Comparison of ENCODE assay signal across 25 cellular contexts in the genomic region with DNA sequence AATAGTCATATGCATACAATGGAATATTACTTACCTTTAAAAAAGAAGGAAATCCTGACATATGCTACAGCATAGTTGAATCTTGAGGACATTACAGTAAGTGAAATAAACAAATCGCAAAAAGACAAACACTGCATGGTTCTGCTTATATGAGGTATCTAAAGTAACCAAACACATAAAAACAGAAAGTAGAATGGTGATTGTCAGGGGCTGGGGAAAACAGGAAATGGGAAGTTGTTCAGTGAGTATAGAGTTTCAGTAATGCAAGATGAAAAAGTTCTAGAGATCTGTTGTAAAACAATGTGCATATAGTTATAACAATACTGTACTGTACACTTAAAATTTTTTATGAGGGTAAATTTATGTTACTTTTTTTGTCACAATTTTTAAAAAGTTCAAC.
DNase-seq lines count a peak whose midpoint lies in the region; ATAC-seq, FAIRE-seq and TF ChIP-seq lines count a peak whose summit lies in the region.
"Had no signal": no experiment of that assay in that cellular context is flagged by ENCODE, and none has a peak within 500 bp of the region (broad histone marks: within the 10 kb centered on the region; RNA-seq: fewer than 3 reads in every experiment).

No MANE protein-coding gene starts in this region.

- SMC1A ChIA-PET in GM12878 (lab: Charles Lee; ENCODE audit: uncharacterized antibody, unreplicated experiment), result no interaction called here

- H4K20me1 ChIP-seq in GM12878 (ENCODE audit: control insufficient read depth, insufficient read depth), result no peaks in the 10 kb centered on the region

- CTCF ChIA-PET in activated CD8-positive, alpha-beta T cell treated with anti-CD3 and anti-CD28 coated beads, Interleukin-2, amount 10 ng/mL, durations not matched to agents 7 days and 5 days (lab: Charles Lee), result no interaction called here
- CTCF ChIA-PET in activated CD8-positive, alpha-beta T cell treated with anti-CD3 and anti-CD28 coated beads for 36 hours (lab: Charles Lee), result no interaction called here
- CTCF ChIA-PET in GM12878 (lab: Yijun Ruan, JAX), result no interaction called here

- no peak overlapping the region for H3K4me3 ChIP-seq in GM12878
- H3K4me3 ChIP-seq: HAP-1, heart right ventricle, mucosa of descending colon had no signal

- peaks cover 3% of the 10 kb centered on the region for H3K27me3 Mint-ChIP-seq in activated CD8-positive, alpha-beta T cell treated with anti-CD3 and anti-CD28 coated beads, Interleukin-2, amount 10 ng/mL, durations not matched to agents 7 days and 5 days (ENCODE audit: low read depth)
- H3K27me3 Mint-ChIP-seq in activated CD8-positive, alpha-beta T cell treated with anti-CD3 and anti-CD28 coated beads for 36 hours, result no peaks in the 10 kb centered on the region
- H3K27me3 Mint-ChIP-seq in chondrocyte (ENCODE audit: low read depth), result no peaks in the 10 kb centered on the region
- H3K27me3 Mint-ChIP-seq: stimulated activated memory B cell treated with anti-CD40 and anti-IgM and Interleukin-4, amounts not matched to agents 10 μg/mL and 1 μg/mL and 100 μg/mL, for 72 hours had no signal

- H3K79me2 ChIP-seq in GM12878 (ENCODE audit: control insufficient read depth, insufficient read depth, low read length), result no peaks in the 10 kb centered on the region

- H2AFZ ChIP-seq in GM12878 (ENCODE audit: control insufficient read depth, low read depth, low read length), result no peak overlapping the region

- TF ChIP-seq EP300 in GM12878 (IDR thresholded peaks at IDR 0.05; ENCODE audit: borderline replicate concordance in 1 of 2, control insufficient read depth in 1 of 2, low read depth in 2 of 2, low read length in 2 of 2), result no peak

- no peak for ATAC-seq in activated CD8-positive, alpha-beta T cell treated with anti-CD3 and anti-CD28 coated beads, Interleukin-2, amount 10 ng/mL, durations not matched to agents 7 days and 5 days
- no peak for ATAC-seq in activated CD8-positive, alpha-beta T cell treated with anti-CD3 and anti-CD28 coated beads for 36 hours
- ATAC-seq in GM21447 (IDR thresholded peaks at IDR 0.05; ENCODE audit: unreplicated experiment) (peak; percentile 69), HG03103 (IDR thresholded peaks at IDR 0.05; ENCODE audit: low read depth, unreplicated experiment) (peak; percentile 65), GM12878 (peak; percentile 40; the same call in 2 of the 3 replicates)
- ATAC-seq: heart right ventricle; left lobe of liver; mucosa of descending colon; Panc1; stimulated activated memory B cell treated with anti-CD40 and anti-IgM and Interleukin-4, amounts not matched to agents 10 μg/mL and 1 μg/mL and 100 μg/mL, for 72 hours; WTC11 had no signal

- RAD21 ChIA-PET in GM12878 (lab: Charles Lee; ENCODE audit: unreplicated experiment), result no interaction called here

- no peak overlapping the region for H3K9ac ChIP-seq in GM12878 (ENCODE audit: control insufficient read depth, insufficient read depth, low read length)

- peak overlapping the region; percentile 16 for H3K27ac Mint-ChIP-seq in activated CD8-positive, alpha-beta T cell treated with anti-CD3 and anti-CD28 coated beads, Interleukin-2, amount 10 ng/mL, durations not matched to agents 7 days and 5 days
- H3K27ac Mint-ChIP-seq in activated CD8-positive, alpha-beta T cell treated with anti-CD3 and anti-CD28 coated beads for 36 hours, result no peak overlapping the region
- no peak overlapping the region for H3K27ac Mint-ChIP-seq in chondrocyte (ENCODE audit: unreplicated experiment)
- H3K27ac Mint-ChIP-seq: stimulated activated memory B cell treated with anti-CD40 and anti-IgM and Interleukin-4, amounts not matched to agents 10 μg/mL and 1 μg/mL and 100 μg/mL, for 72 hours; T-helper 2 cell treated with Interferon-gamma antibody and Interleukin-4, amounts not matched to agents 5 μg/mL and 100 μg/mL, for 36 hours; WTC11 had no signal

- no TSS peak for BruUV-seq in GM12878 (replicated peaks; lab: Mats Ljungman, UMichigan)

- H3K36me3 Mint-ChIP-seq in activated CD8-positive, alpha-beta T cell treated with anti-CD3 and anti-CD28 coated beads, Interleukin-2, amount 10 ng/mL, durations not matched to agents 7 days and 5 days (ENCODE audit: low read depth), result peaks cover 26% of the 10 kb centered on the region
- peaks cover 2% of the 10 kb centered on the region for H3K36me3 Mint-ChIP-seq in activated CD8-positive, alpha-beta T cell treated with anti-CD3 and anti-CD28 coated beads for 36 hours (ENCODE audit: low read depth)
- peaks cover 3% of the 10 kb centered on the region for H3K36me3 Mint-ChIP-seq in chondrocyte (ENCODE audit: low read depth)
- H3K36me3 Mint-ChIP-seq: stimulated activated memory B cell treated with anti-CD40 and anti-IgM and Interleukin-4, amounts not matched to agents 10 μg/mL and 1 μg/mL and 100 μg/mL, for 72 hours; WTC11 had no signal

- peaks cover 18% of the 10 kb centered on the region for H3K9me3 Mint-ChIP-seq in activated CD8-positive, alpha-beta T cell treated with anti-CD3 and anti-CD28 coated beads, Interleukin-2, amount 10 ng/mL, durations not matched to agents 7 days and 5 days (ENCODE audit: insufficient read depth)
- peaks cover 4% of the 10 kb centered on the region for H3K9me3 Mint-ChIP-seq in activated CD8-positive, alpha-beta T cell treated with anti-CD3 and anti-CD28 coated beads for 36 hours
- peaks cover 13% of the 10 kb centered on the region for H3K9me3 Mint-ChIP-seq in chondrocyte (ENCODE audit: low read depth)

- peaks cover 49% of the 10 kb centered on the region for H3K4me1 Mint-ChIP-seq in activated CD8-positive, alpha-beta T cell treated with anti-CD3 and anti-CD28 coated beads, Interleukin-2, amount 10 ng/mL, durations not matched to agents 7 days and 5 days (ENCODE audit: low read depth)
- H3K4me1 Mint-ChIP-seq in activated CD8-positive, alpha-beta T cell treated with anti-CD3 and anti-CD28 coated beads for 36 hours (ENCODE audit: low read depth), result peaks cover 13% of the 10 kb centered on the region
- H3K4me1 Mint-ChIP-seq in chondrocyte (ENCODE audit: low read depth), result peaks cover 25% of the 10 kb centered on the region
- H3K4me1 Mint-ChIP-seq: stimulated activated memory B cell treated with anti-CD40 and anti-IgM and Interleukin-4, amounts not matched to agents 10 μg/mL and 1 μg/mL and 100 μg/mL, for 72 hours had no signal

- FAIRE-seq in GM12878 (lab: Jason Lieb, UNC), result no peak
- FAIRE-seq: A204.1, endothelial cell of umbilical vein had no signal

- no peaks in the 10 kb centered on the region for H3K9me3 ChIP-seq in GM12878 (replicated peaks; ENCODE audit: control insufficient read depth, insufficient read depth, low read length)
- H3K9me3 ChIP-seq: HAP-1 had no signal

- no peaks in the 10 kb centered on the region for H3K27me3 ChIP-seq in GM12878 (replicated peaks in 1 of 2; ENCODE audit: control insufficient read depth in 2 of 2, insufficient read depth in 2 of 2, low read length in 1 of 2)
- H3K27me3 ChIP-seq: heart right ventricle had no signal

- in situ Hi-C loops in GM12878 (cut with MboI), result no loop called here

- no peak overlapping the region for H3K4me2 ChIP-seq in GM12878 (ENCODE audit: control insufficient read depth, insufficient read depth)

- no peaks in the 10 kb centered on the region for H3K4me1 ChIP-seq in GM12878 (ENCODE audit: control insufficient read depth, insufficient read depth, low read length)

- 56% methylated on average over 1 of the region's 1 CpG for WGBS in GM12878 (ENCODE audit: insufficient coverage, insufficient replicate concordance, low lambda C conversion rate, missing lambda C conversion rate)

- no peaks in the 10 kb centered on the region for H3K36me3 ChIP-seq in GM12878 (ENCODE audit: control insufficient read depth in 2 of 2, insufficient read depth in 2 of 2, low read length in 1 of 2)
- H3K36me3 ChIP-seq: HAP-1, heart right ventricle had no signal

- no peak overlapping the region for H3K4me3 Mint-ChIP-seq in activated CD8-positive, alpha-beta T cell treated with anti-CD3 and anti-CD28 coated beads, Interleukin-2, amount 10 ng/mL, durations not matched to agents 7 days and 5 days
- no peak overlapping the region for H3K4me3 Mint-ChIP-seq in activated CD8-positive, alpha-beta T cell treated with anti-CD3 and anti-CD28 coated beads for 36 hours
- no peak overlapping the region for H3K4me3 Mint-ChIP-seq in chondrocyte (ENCODE audit: unreplicated experiment)
- H3K4me3 Mint-ChIP-seq: stimulated activated memory B cell treated with anti-CD40 and anti-IgM and Interleukin-4, amounts not matched to agents 10 μg/mL and 1 μg/mL and 100 μg/mL, for 72 hours; T-helper 2 cell treated with Interferon-gamma antibody and Interleukin-4, amounts not matched to agents 5 μg/mL and 100 μg/mL, for 36 hours; WTC11 had no signal

- no peak for DNase-seq in activated CD8-positive, alpha-beta T cell treated with anti-CD3 and anti-CD28 coated beads, Interleukin-2, amount 10 ng/mL, durations not matched to agents 7 days and 5 days
- DNase-seq in activated CD8-positive, alpha-beta T cell treated with anti-CD3 and anti-CD28 coated beads for 36 hours, result no peak
- no peak for DNase-seq in GM12878 (ENCODE audit: low read depth, low spot score)
- no peak for DNase-seq in GOT3 (lab: John Stamatoyannopoulos, UW)
- no peak for DNase-seq in NK-92 treated with Interleukin-12 subunit alpha and Interleukin-12 subunit beta, amount 100 ng/mL, for 24 hours (lab: John Stamatoyannopoulos, UW)
- DNase-seq in chondrocyte (ENCODE audit: low spot score), result no peak
- DNase-seq: activated CD4-positive, alpha-beta T cell treated with anti-CD3 and anti-CD28 coated beads, Interleukin-2, amount 50 U/mL, for 48 hours; activated gamma-delta T cell; activated T-cell treated with anti-CD3 and anti-CD28 coated beads for 4 hours; heart right ventricle; Kasumi-1; mucosa of descending colon; NCI-H1092 treated with DMSO at 0.1 percent for 48 hours; NCI-H2029; NCI-H345 had no signal

- TF ChIP-seq RAD21 in GM12878 (IDR thresholded peaks at IDR 0.05; ENCODE audit: insufficient read depth, low read depth, low read length), result no peak

- POLR2A ChIA-PET in activated CD8-positive, alpha-beta T cell treated with anti-CD3 and anti-CD28 coated beads, Interleukin-2, amount 10 ng/mL, durations not matched to agents 7 days and 5 days (lab: Charles Lee), result no interaction called here
- POLR2A ChIA-PET in activated CD8-positive, alpha-beta T cell treated with anti-CD3 and anti-CD28 coated beads for 36 hours (lab: Charles Lee), result no interaction called here
- POLR2A ChIA-PET in GM12878 (lab: Charles Lee), result no interaction called here

- no peak for TF ChIP-seq CTCF in activated CD8-positive, alpha-beta T cell treated with anti-CD3 and anti-CD28 coated beads for 36 hours (IDR thresholded peaks at IDR 0.05)
- no peak for TF ChIP-seq CTCF in GM12878 (IDR thresholded peaks at IDR 0.05 in 2 of 3, conservative IDR thresholded peaks at IDR 0.05 in 1 of 3; ENCODE audit: control insufficient read depth in 2 of 3, extremely low read depth in 1 of 3, insufficient read depth in 1 of 3, low read depth in 3 of 3, low read length in 3 of 3)
- TF ChIP-seq CTCF in chondrocyte (IDR thresholded peaks at IDR 0.05), result no peak

- intact Hi-C loops in activated CD8-positive, alpha-beta T cell treated with anti-CD3 and anti-CD28 coated beads for 36 hours (cut with micrococcal nuclease), result no loop called here
- intact Hi-C loops in GM12878 (cut with micrococcal nuclease; ENCODE audit: unreplicated experiment), result no loop called here

- H3K27ac ChIP-seq in GM12878 (ENCODE audit: control insufficient read depth, insufficient read depth), result no peak overlapping the region
- H3K27ac ChIP-seq: heart right ventricle had no signal

- TF ChIP-seq POLR2A in GM12878 (IDR thresholded peaks at IDR 0.05; ENCODE audit: low read depth, low read length), result no peak

Comparison
In these comparisons a context has a peak if more than half of its experiments do, and no peak if none do; other contexts are left out.
1. ATAC-seq: peak in GM21447 (single experiment), HG03103 (single experiment) and GM12878 (single experiment); none in activated CD8-positive, alpha-beta T cell treated with anti-CD3 and anti-CD28 coated beads, Interleukin-2, amount 10 ng/mL, durations not matched to agents 7 days and 5 days (single experiment) and activated CD8-positive, alpha-beta T cell treated with anti-CD3 and anti-CD28 coated beads for 36 hours (single experiment).